In genomic region chr7:128298004-128298403, GRCh38 we compare ENCODE assay signal across 2 cellular contexts.
A peak's percentile ranks its signal among the peaks of the same experiment; 100 is the strongest.
TF ChIP-seq lines count a peak whose summit lies in the region.
"Not testable (repeated sequence)": the region's sequence is repeated elsewhere in the genome, so short reads cannot be mapped to it uniquely, and the experiment has no call there.

No MANE protein-coding gene starts in this region.

TF ChIP-seq in K562, 482 proteins besides CTCF, POLR2A, EP300 and RAD21:
- 0 out of 2 replicates have a peak, but pooled peaks have one; percentile 12 for TF ChIP-seq L3MBTL2 (IDR thresholded peaks at IDR 0.05)

TF ChIP-seq in HepG2, 621 proteins besides CTCF, POLR2A, EP300 and RAD21:
- peak; percentile 34; the same call in 1 of the 2 replicates for TF ChIP-seq POGZ (CRISPR knock-in tag; IDR thresholded peaks at IDR 0.05)
- peak; percentile 28; the same call in 1 of the 2 replicates for TF ChIP-seq FOXA3 (CRISPR knock-in tag; IDR thresholded peaks at IDR 0.05)
- peak; percentile 97 for TF ChIP-seq SOX5 (CRISPR knock-in tag; IDR thresholded peaks at IDR 0.05; ENCODE audit: borderline replicate concordance)
- not testable (repeated sequence) for TF ChIP-seq SOX6 (IDR thresholded peaks at IDR 0.05); CREM (CRISPR knock-in tag; IDR thresholded peaks at IDR 0.05); FOXP1 (IDR thresholded peaks at IDR 0.05)
- TF ChIP-seq SOX6 (CRISPR knock-in tag; IDR thresholded peaks at IDR 0.05): peak; percentile 95
- TF ChIP-seq HNF4A (CRISPR knock-in tag; IDR thresholded peaks at IDR 0.05): peak; percentile 83
- TF ChIP-seq TCF7 (IDR thresholded peaks at IDR 0.05; ENCODE audit: low read depth): peak; percentile 52
- 0 out of 2 replicates have a peak, but pooled peaks have one; percentile 18 for TF ChIP-seq RCOR2 (CRISPR knock-in tag; IDR thresholded peaks at IDR 0.05)
- TF ChIP-seq CREM (IDR thresholded peaks at IDR 0.05): 0 out of 2 replicates have a peak, but pooled peaks have one; percentile 22
- TF ChIP-seq RARA (CRISPR knock-in tag; IDR thresholded peaks at IDR 0.05): peak; percentile 39; the same call in 1 of the 2 replicates
- TF ChIP-seq SOX13 (IDR thresholded peaks at IDR 0.05): peak; percentile 82
- TF ChIP-seq SOX13 (CRISPR knock-in tag; conservative IDR thresholded peaks at IDR 0.05 in 1 of 2, IDR thresholded peaks at IDR 0.05 in 1 of 2): peak in 1 of 2 experiments; percentile 98; a peak in 2 of 4 replicates
- 0 out of 2 replicates have a peak, but pooled peaks have one; percentile 37 for TF ChIP-seq FOXP1 (CRISPR knock-in tag; IDR thresholded peaks at IDR 0.05)
- peak; percentile 78; the same call in 1 of the 2 replicates for TF ChIP-seq TFE3 (CRISPR knock-in tag; IDR thresholded peaks at IDR 0.05)
- TF ChIP-seq ARID5B (CRISPR knock-in tag; IDR thresholded peaks at IDR 0.05): peak; percentile 70
- 0 out of 2 replicates have a peak, but pooled peaks have one; percentile 16 for TF ChIP-seq MED1 (CRISPR knock-in tag; IDR thresholded peaks at IDR 0.05)
- peak; percentile 29; the same call in 1 of the 2 replicates for TF ChIP-seq BCL6 (CRISPR knock-in tag; IDR thresholded peaks at IDR 0.05)
- TF ChIP-seq ZNF710 (CRISPR knock-in tag; IDR thresholded peaks at IDR 0.05; ENCODE audit: borderline replicate concordance): peak; percentile 38; the same call in 1 of the 2 replicates
- peak; percentile 66; the same call in 1 of the 2 replicates for TF ChIP-seq GATAD2A (CRISPR knock-in tag; IDR thresholded peaks at IDR 0.05)
- TF ChIP-seq ZNF281 (CRISPR knock-in tag; IDR thresholded peaks at IDR 0.05; ENCODE audit: borderline replicate concordance): peak; percentile 34; the same call in 1 of the 2 replicates
- TF ChIP-seq PAXIP1 (CRISPR knock-in tag; conservative IDR thresholded peaks at IDR 0.05): peak; percentile 67
- TF ChIP-seq KDM6A (CRISPR knock-in tag; IDR thresholded peaks at IDR 0.05; ENCODE audit: low read depth): 0 out of 2 replicates have a peak, but pooled peaks have one; percentile 14
- peak; percentile 33; the same call in 1 of the 2 replicates for TF ChIP-seq NCOR1 (IDR thresholded peaks at IDR 0.05; ENCODE audit: borderline replicate concordance, low read length)
